ENCODE assay signal across 1 cellular context in genomic region chr15:32651229-32651837, GRCh38.
TF ChIP-seq lines count a peak whose summit lies in the region.

No MANE protein-coding gene starts in this region.

TF ChIP-seq in HepG2, 621 proteins besides CTCF, POLR2A, EP300 and RAD21 (continued from another document):
- peak; percentile 54; the same call in 1 of the 2 replicates for TF ChIP-seq ZBTB33 (CRISPR knock-in tag; IDR thresholded peaks at IDR 0.05)
- TF ChIP-seq SMC3 (IDR thresholded peaks at IDR 0.05; ENCODE audit: low read length), result peak; percentile 84
- 0 out of 2 replicates have a peak, but pooled peaks have one; percentile 20 for TF ChIP-seq CEBPG (CRISPR knock-in tag; IDR thresholded peaks at IDR 0.05)
- TF ChIP-seq ZSCAN25 (CRISPR knock-in tag; IDR thresholded peaks at IDR 0.05), result peak; percentile 65; the same call in 1 of the 2 replicates
- TF ChIP-seq RARA (CRISPR knock-in tag; IDR thresholded peaks at IDR 0.05), result 0 out of 2 replicates have a peak, but pooled peaks have one; percentile 15
- peak; percentile 66 for TF ChIP-seq HNF4A (CRISPR knock-in tag; IDR thresholded peaks at IDR 0.05)
- TF ChIP-seq ZMYM4 (CRISPR knock-in tag; IDR thresholded peaks at IDR 0.05), result 0 out of 2 replicates have a peak, but pooled peaks have one; percentile 25
- TF ChIP-seq ATM (IDR thresholded peaks at IDR 0.05; ENCODE audit: borderline replicate concordance), result no peak
- no peak for TF ChIP-seq ZNF224 (CRISPR knock-in tag; IDR thresholded peaks at IDR 0.05)
- TF ChIP-seq ZNF574 (CRISPR knock-in tag; IDR thresholded peaks at IDR 0.05), result peak; percentile 43
- TF ChIP-seq STAG1 (CRISPR knock-in tag; IDR thresholded peaks at IDR 0.05), result peak; percentile 83
- TF ChIP-seq THAP11 (CRISPR knock-in tag; IDR thresholded peaks at IDR 0.05), result no peak
- peak; percentile 40 for TF ChIP-seq XRCC5 (optimal IDR thresholded peaks at IDR 0.05; ENCODE audit: low read length)
